8 cellular contexts compared by ENCODE assay signal in genomic region chr13:40101708-40102359, GRCh38.
DNase-seq lines count a peak whose midpoint lies in the region; ATAC-seq and TF ChIP-seq lines count a peak whose summit lies in the region.

No MANE protein-coding gene starts in this region.

- no peak overlapping the region for H3K27ac Mint-ChIP-seq in T-helper 2 cell treated with Interferon-gamma antibody and Interleukin-4, amounts not matched to agents 5 μg/mL and 100 μg/mL, for 36 hours
- no peak overlapping the region for H3K27ac Mint-ChIP-seq in Calu3 (ENCODE audit: unreplicated experiment)

- H3K9me3 Mint-ChIP-seq in T-helper 2 cell treated with Interferon-gamma antibody and Interleukin-4, amounts not matched to agents 5 μg/mL and 100 μg/mL, for 36 hours: peaks cover 11% of the 10 kb centered on the region
- peaks cover 9% of the 10 kb centered on the region for H3K9me3 Mint-ChIP-seq in Calu3 (ENCODE audit: low read depth, unreplicated experiment)

- no peak overlapping the region for H3K9ac ChIP-seq in SK-N-SH

- H2AFZ ChIP-seq in SK-N-SH (ENCODE audit: low read depth): no peak overlapping the region

- no peaks in the 10 kb centered on the region for H3K9me2 ChIP-seq in SK-N-SH

- CTCF ChIA-PET in SK-N-SH (lab: Yijun Ruan, JAX): interaction anchor here (0.6 kb wide), 1 partner anchor 504 kb away, joined by 3 read pairs; no protein-coding TSS in a partner anchor
- CTCF ChIA-PET in Calu3 (lab: Charles Lee): no interaction called here

- H3K27me3 ChIP-seq in SK-N-SH (ENCODE audit: insufficient read depth): no peaks in the 10 kb centered on the region

- TF ChIP-seq CTCF in SK-N-SH (IDR thresholded peaks at IDR 0.05) (no peak), Calu3 (IDR thresholded peaks at IDR 0.05; ENCODE audit: unreplicated experiment) (no peak)

- POLR2A ChIA-PET in SK-N-SH (lab: Yijun Ruan, JAX): no interaction called here

- H3K4me3 ChIP-seq in skin epidermis (no peak overlapping the region), SK-N-SH (ENCODE audit: low read depth in 2 of 2, low read length in 1 of 2) (no peak overlapping the region)

- no peaks in the 10 kb centered on the region for H3K79me2 ChIP-seq in SK-N-SH (ENCODE audit: insufficient read depth)

- peaks cover 27% of the 10 kb centered on the region for H3K4me1 Mint-ChIP-seq in T-helper 2 cell treated with Interferon-gamma antibody and Interleukin-4, amounts not matched to agents 5 μg/mL and 100 μg/mL, for 36 hours (ENCODE audit: low read depth)
- peaks cover 15% of the 10 kb centered on the region for H3K4me1 Mint-ChIP-seq in Calu3 (ENCODE audit: low read depth, unreplicated experiment)

- H3K27me3 Mint-ChIP-seq in T-helper 2 cell treated with Interferon-gamma antibody and Interleukin-4, amounts not matched to agents 5 μg/mL and 100 μg/mL, for 36 hours (ENCODE audit: low read depth): no peaks in the 10 kb centered on the region
- no peaks in the 10 kb centered on the region for H3K27me3 Mint-ChIP-seq in Calu3 (ENCODE audit: unreplicated experiment)

- no peak for TF ChIP-seq EP300 in SK-N-SH (IDR thresholded peaks at IDR 0.05; ENCODE audit: borderline replicate concordance in 1 of 2, low read depth in 1 of 2, low read length in 1 of 2)

- H3K4me3 Mint-ChIP-seq in T-helper 2 cell treated with Interferon-gamma antibody and Interleukin-4, amounts not matched to agents 5 μg/mL and 100 μg/mL, for 36 hours: no peak overlapping the region
- no peak overlapping the region for H3K4me3 Mint-ChIP-seq in Calu3 (ENCODE audit: low read depth, unreplicated experiment)

- peaks cover 6% of the 10 kb centered on the region for H3K36me3 Mint-ChIP-seq in T-helper 2 cell treated with Interferon-gamma antibody and Interleukin-4, amounts not matched to agents 5 μg/mL and 100 μg/mL, for 36 hours (ENCODE audit: low read depth)
- H3K36me3 Mint-ChIP-seq in Calu3 (ENCODE audit: insufficient read depth, unreplicated experiment): no peaks in the 10 kb centered on the region

- DNase-seq in T-helper 2 cell treated with Interferon-gamma antibody and Interleukin-4, amounts not matched to agents 5 μg/mL and 100 μg/mL, for 36 hours (ENCODE audit: low spot score): peak; percentile 68
- DNase-seq in GM03348 (ENCODE audit: low spot score) (no peak), SK-N-SH (no peak), Calu3 (no peak)
- DNase-seq in effector CD8-positive, alpha-beta T cell (lab: John Stamatoyannopoulos, UW): no peak

- TF ChIP-seq RAD21 in SK-N-SH (IDR thresholded peaks at IDR 0.05; ENCODE audit: low read length): no peak

- no TSS peak for BruUV-seq in Calu3 (replicated peaks; lab: Mats Ljungman, UMichigan)

- H3K36me3 ChIP-seq in SK-N-SH (replicated peaks in 1 of 2; ENCODE audit: control insufficient read depth in 1 of 2, insufficient read depth in 2 of 2, low read length in 1 of 2): no peaks in the 10 kb centered on the region

- no peaks in the 10 kb centered on the region for H4K20me1 ChIP-seq in SK-N-SH (ENCODE audit: insufficient read depth)

- intact Hi-C loops in Calu3 (cut with micrococcal nuclease; ENCODE audit: unreplicated experiment): no loop called here

- H3K9me3 ChIP-seq in SK-N-SH: no peaks in the 10 kb centered on the region

- H3F3A ChIP-seq in SK-N-SH (replicated peaks; ENCODE audit: insufficient read depth): no peaks in the 10 kb centered on the region

- WGBS in SK-N-SH (ENCODE audit: low lambda C conversion rate): 90% methylated on average over 3 of the region's 3 CpGs

- no peak overlapping the region for H3K4me2 ChIP-seq in SK-N-SH

- no peaks in the 10 kb centered on the region for H3K4me1 ChIP-seq in SK-N-SH (ENCODE audit: control insufficient read depth in 1 of 2, insufficient read depth in 2 of 2, low read depth in 1 of 2, low read length in 1 of 2)

- peak overlapping the region in 19 of 21 experiments; percentile 40 to 83 (median 68) for H3K27ac ChIP-seq in skin epidermis
- no peak overlapping the region for H3K27ac ChIP-seq in SK-N-SH (ENCODE audit: low read depth in 2 of 2, low read length in 1 of 2)

- peak; percentile 91 for ATAC-seq in GM18873 (IDR thresholded peaks at IDR 0.05; ENCODE audit: low FRiP score, unreplicated experiment)
- peak; percentile 87 for ATAC-seq in HG02623 (IDR thresholded peaks at IDR 0.05; ENCODE audit: unreplicated experiment)

TF ChIP-seq in SK-N-SH, 30 proteins besides CTCF, POLR2A, EP300 and RAD21:
- no peak for TF ChIP-seq USF1 (IDR thresholded peaks at IDR 0.05; ENCODE audit: borderline replicate concordance, low read depth)
- no peak for TF ChIP-seq ZBTB33 (IDR thresholded peaks at IDR 0.05; ENCODE audit: borderline replicate concordance, low read depth)
- no peak for TF ChIP-seq SMC3 (IDR thresholded peaks at IDR 0.05; ENCODE audit: low read depth, low read length)
- TF ChIP-seq FOSL2 (IDR thresholded peaks at IDR 0.05; ENCODE audit: borderline replicate concordance, low read depth): no peak
- TF ChIP-seq IRF3 (IDR thresholded peaks at IDR 0.05; ENCODE audit: low read depth, low read length): no peak
- no peak for TF ChIP-seq TCF12 (IDR thresholded peaks at IDR 0.05)
- no peak for TF ChIP-seq RXRA (IDR thresholded peaks at IDR 0.05; ENCODE audit: borderline replicate concordance, low read depth)
- no peak for TF ChIP-seq GABPA (IDR thresholded peaks at IDR 0.05; ENCODE audit: low read depth)
- TF ChIP-seq FOXM1 (IDR thresholded peaks at IDR 0.05; ENCODE audit: low read depth): no peak
- TF ChIP-seq MAX (IDR thresholded peaks at IDR 0.05; ENCODE audit: low read depth): no peak
- TF ChIP-seq CHD2 (IDR thresholded peaks at IDR 0.05; ENCODE audit: low read length, partially characterized antibody): no peak

Comparison
In these comparisons a context has a peak if more than half of its experiments do, and no peak if none do; other contexts are left out.
1. H3K27ac ChIP-seq: peak in skin epidermis (19 of 21); none in SK-N-SH (0 of 2).